Comparison of ENCODE assay signal across 20 cellular contexts in the genomic region with DNA sequence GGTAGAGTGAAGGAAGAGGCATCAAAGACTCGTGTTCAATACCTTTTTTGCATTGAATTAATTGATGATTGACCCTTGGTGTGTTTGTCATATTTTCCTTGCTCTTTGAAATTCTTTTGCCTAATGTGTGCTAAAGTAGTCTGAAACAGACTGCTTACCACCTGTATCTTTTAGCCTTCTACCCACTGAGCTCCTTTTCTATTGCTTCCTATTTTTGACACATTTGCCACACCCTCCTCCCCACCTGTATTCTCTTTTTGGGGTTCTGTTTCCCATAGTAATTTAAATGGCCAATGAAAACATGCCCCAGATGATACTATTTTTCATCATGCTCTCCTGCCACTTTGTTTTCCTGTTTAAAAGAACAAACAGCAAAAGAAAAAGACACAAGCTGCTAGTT.
DNase-seq lines count a peak whose midpoint lies in the region; ATAC-seq and TF ChIP-seq lines count a peak whose summit lies in the region.
"Had no signal": no experiment of that assay in that cellular context is flagged by ENCODE, and none has a peak within 500 bp of the region (broad histone marks: within the 10 kb centered on the region; RNA-seq: fewer than 3 reads in every experiment).

No MANE protein-coding gene starts in this region.

- peaks cover 14 to 30% of the 10 kb centered on the region in 2 donors for H3K36me3 Mint-ChIP-seq in activated naive CD4-positive, alpha-beta T cell treated with anti-CD3 and anti-CD28 coated beads, Interleukin-2, amount 50 U/mL, for 72 hours
- peaks cover 32% of the 10 kb centered on the region for H3K36me3 Mint-ChIP-seq in activated naive CD8-positive, alpha-beta T cell
- peaks cover 3% of the 10 kb centered on the region for H3K36me3 Mint-ChIP-seq in stimulated activated effector memory CD8-positive, alpha-beta T cell treated with anti-CD3 and anti-CD28 coated beads, Interleukin-12 subunit alpha, Interleukin-12 subunit beta, amount 100 ng/mL, for 72 hours
- H3K36me3 Mint-ChIP-seq in type B pancreatic cell = peaks cover 20% of the 10 kb centered on the region

- H3K36me3 ChIP-seq in colonic mucosa = no peaks in the 10 kb centered on the region
- H3K36me3 ChIP-seq: suprapubic skin had no signal

- H3K9me3 ChIP-seq in colonic mucosa = no peaks in the 10 kb centered on the region
- H3K9me3 ChIP-seq: sigmoid colon, suprapubic skin had no signal

- peak overlapping the region; percentile 18 for H3K4me3 Mint-ChIP-seq in activated naive CD8-positive, alpha-beta T cell
- H3K4me3 Mint-ChIP-seq in stimulated activated effector memory CD8-positive, alpha-beta T cell treated with anti-CD3 and anti-CD28 coated beads, Interleukin-12 subunit alpha, Interleukin-12 subunit beta, amount 100 ng/mL, for 72 hours = no peak overlapping the region
- H3K4me3 Mint-ChIP-seq in type B pancreatic cell = no peak overlapping the region
- H3K4me3 Mint-ChIP-seq: activated CD4-positive, alpha-beta T cell treated with anti-CD3 and anti-CD28 coated beads, Interleukin-2, amount 10 ng/mL, durations not matched to agents 7 days and 5 days had no signal

- no peak overlapping the region for H3K9ac ChIP-seq in colonic mucosa (ENCODE audit: low read depth in 2 of 2, low read length in 2 of 2)
- H3K9ac ChIP-seq: GM23248 had no signal

- H3K4me1 Mint-ChIP-seq in activated naive CD8-positive, alpha-beta T cell (ENCODE audit: low read depth) = peaks cover 67% of the 10 kb centered on the region
- peaks cover 51% of the 10 kb centered on the region for H3K4me1 Mint-ChIP-seq in stimulated activated effector memory CD8-positive, alpha-beta T cell treated with anti-CD3 and anti-CD28 coated beads, Interleukin-12 subunit alpha, Interleukin-12 subunit beta, amount 100 ng/mL, for 72 hours
- peaks cover 28% of the 10 kb centered on the region for H3K4me1 Mint-ChIP-seq in type B pancreatic cell (ENCODE audit: unreplicated experiment)

- peak overlapping the region; percentile 72 to 74 for H3K27ac Mint-ChIP-seq in activated naive CD4-positive, alpha-beta T cell treated with anti-CD3 and anti-CD28 coated beads, Interleukin-2, amount 50 U/mL, for 72 hours
- H3K27ac Mint-ChIP-seq in activated naive CD8-positive, alpha-beta T cell = peak overlapping the region; percentile 95
- H3K27ac Mint-ChIP-seq in stimulated activated effector memory CD8-positive, alpha-beta T cell treated with anti-CD3 and anti-CD28 coated beads, Interleukin-12 subunit alpha, Interleukin-12 subunit beta, amount 100 ng/mL, for 72 hours = peak overlapping the region; percentile 29
- no peak overlapping the region for H3K27ac Mint-ChIP-seq in type B pancreatic cell
- H3K27ac Mint-ChIP-seq: activated CD4-positive, alpha-beta T cell treated with anti-CD3 and anti-CD28 coated beads, Interleukin-2, amount 10 ng/mL, durations not matched to agents 7 days and 5 days had no signal

- intact Hi-C loops in colonic mucosa (cut with DNase I) = no loop called here

- H3K9me3 Mint-ChIP-seq in activated naive CD4-positive, alpha-beta T cell treated with anti-CD3 and anti-CD28 coated beads, Interleukin-2, amount 50 U/mL, for 72 hours = peaks cover 8 to 10% of the 10 kb centered on the region in 2 donors
- H3K9me3 Mint-ChIP-seq in activated naive CD8-positive, alpha-beta T cell (ENCODE audit: low read depth) = no peaks in the 10 kb centered on the region
- no peaks in the 10 kb centered on the region for H3K9me3 Mint-ChIP-seq in stimulated activated effector memory CD8-positive, alpha-beta T cell treated with anti-CD3 and anti-CD28 coated beads, Interleukin-12 subunit alpha, Interleukin-12 subunit beta, amount 100 ng/mL, for 72 hours
- no peaks in the 10 kb centered on the region for H3K9me3 Mint-ChIP-seq in type B pancreatic cell

- no peak for TF ChIP-seq CTCF in colonic mucosa (IDR thresholded peaks at IDR 0.05)
- TF ChIP-seq CTCF in type B pancreatic cell (conservative IDR thresholded peaks at IDR 0.05) = no peak

- no peaks in the 10 kb centered on the region for H3K27me3 Mint-ChIP-seq in activated naive CD8-positive, alpha-beta T cell
- no peaks in the 10 kb centered on the region for H3K27me3 Mint-ChIP-seq in type B pancreatic cell
- H3K27me3 Mint-ChIP-seq: activated CD4-positive, alpha-beta T cell treated with anti-CD3 and anti-CD28 coated beads, Interleukin-2, amount 10 ng/mL, durations not matched to agents 7 days and 5 days had no signal

- H3K4me3 ChIP-seq in colonic mucosa = no peak overlapping the region
- H3K4me3 ChIP-seq: GM23248, sigmoid colon, SK-N-MC, suprapubic skin had no signal

- no peaks in the 10 kb centered on the region for H3K27me3 ChIP-seq in colonic mucosa
- H3K27me3 ChIP-seq: sigmoid colon, suprapubic skin had no signal

- H3K27ac ChIP-seq in colonic mucosa = no peak overlapping the region
- H3K27ac ChIP-seq: GM23248, sigmoid colon, SK-N-MC, suprapubic skin had no signal

- no peak for DNase-seq in activated naive CD4-positive, alpha-beta T cell treated with anti-CD3 and anti-CD28 coated beads, Interleukin-2, amount 50 U/mL, for 72 hours (ENCODE audit: low spot score in 2 of 2)
- no peak for DNase-seq in activated naive CD4-positive, alpha-beta T cell (lab: John Stamatoyannopoulos, UW)
- no peak for DNase-seq in stimulated activated effector memory CD8-positive, alpha-beta T cell treated with anti-CD3 and anti-CD28 coated beads, Interleukin-12 subunit alpha, Interleukin-12 subunit beta, amount 100 ng/mL, for 72 hours (ENCODE audit: low spot score in 2 of 2)
- no peak for DNase-seq in colonic mucosa
- no peak for DNase-seq in type B pancreatic cell (ENCODE audit: extremely low spot score, unreplicated experiment)
- DNase-seq: activated CD4-positive, alpha-beta T cell treated with anti-CD3 and anti-CD28 coated beads, Interleukin-2, amount 10 ng/mL, durations not matched to agents 7 days and 5 days; COR-L47; cortex of kidney; foreskin fibroblast; GM23248; midbrain; NCI-H1092 treated with DMSO at 0.1 percent for 48 hours; NCI-H526 treated with DMSO at 0.1 percent for 48 hours; occipital lobe; sigmoid colon had no signal

- no peaks in the 10 kb centered on the region for H3K4me1 ChIP-seq in colonic mucosa

- no peak for ATAC-seq in activated naive CD4-positive, alpha-beta T cell treated with anti-CD3 and anti-CD28 coated beads, Interleukin-2, amount 50 U/mL, for 72 hours
- peak; percentile 41 for ATAC-seq in HG03045 (IDR thresholded peaks at IDR 0.05; ENCODE audit: unreplicated experiment)
- no peak for ATAC-seq in stimulated activated effector memory CD8-positive, alpha-beta T cell treated with anti-CD3 and anti-CD28 coated beads, Interleukin-12 subunit alpha, Interleukin-12 subunit beta, amount 100 ng/mL, for 72 hours
- no peak for ATAC-seq in GM21786 (IDR thresholded peaks at IDR 0.05; ENCODE audit: unreplicated experiment)
